Comparison of ENCODE assay signal across 2 cellular contexts in the genomic region with DNA sequence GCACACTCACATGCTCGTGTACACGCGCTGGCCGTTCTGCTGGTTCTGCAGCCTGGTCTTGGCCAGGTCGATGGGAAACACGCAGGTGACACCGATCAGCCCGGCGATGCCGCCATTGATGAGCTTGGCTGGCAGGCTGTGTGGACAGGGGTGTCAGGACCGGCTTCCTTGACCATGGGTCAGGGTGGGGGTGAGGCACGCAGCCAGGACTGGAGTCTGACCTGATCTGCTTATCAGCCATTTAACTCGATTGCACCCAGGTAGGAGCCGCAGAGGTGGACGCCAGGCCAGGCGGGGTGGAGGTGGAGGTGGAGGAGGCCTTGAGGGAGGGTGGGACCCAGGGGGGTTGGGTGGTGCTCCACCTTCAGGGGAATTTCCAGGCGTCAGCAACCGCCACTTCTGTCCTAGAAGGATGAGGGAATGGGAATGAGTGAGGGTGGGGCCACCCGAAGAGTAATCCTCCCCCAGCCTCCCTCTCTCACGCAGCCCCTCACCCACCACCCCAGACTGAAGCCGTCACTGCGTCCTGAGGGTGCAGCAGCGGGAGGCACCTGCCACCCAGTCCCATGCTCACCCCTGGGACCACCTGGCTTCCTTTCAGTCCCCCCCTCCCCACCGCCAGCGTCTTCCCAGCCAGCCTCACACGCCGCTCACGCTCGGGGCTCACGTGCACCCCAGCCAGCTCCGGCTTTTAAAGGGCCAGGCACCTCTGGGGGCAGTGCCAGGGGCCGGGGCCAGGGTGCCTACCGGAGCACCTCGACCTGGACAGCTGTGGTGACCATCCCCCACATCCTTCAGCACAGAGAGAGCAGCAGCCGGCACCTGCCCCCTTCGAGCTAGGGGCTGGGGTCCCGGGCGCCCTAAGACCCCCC.
TF ChIP-seq lines count a peak whose summit lies in the region.

No MANE protein-coding gene starts in this region.

TF ChIP-seq in HCT116, 20 proteins besides CTCF, POLR2A, EP300 and RAD21:
- TF ChIP-seq ZFX (IDR thresholded peaks at IDR 0.05) = no peak
- TF ChIP-seq CBX3 (IDR thresholded peaks at IDR 0.05; ENCODE audit: low read depth) = no peak
- TF ChIP-seq POLR2AphosphoS5 (IDR thresholded peaks at IDR 0.05; ENCODE audit: low read depth, low read length) = 0 out of 2 replicates have a peak, but pooled peaks have one; percentile 23
- TF ChIP-seq CEBPB (IDR thresholded peaks at IDR 0.05; ENCODE audit: low read depth) = no peak

TF ChIP-seq in HepG2, 621 proteins besides CTCF, POLR2A, EP300 and RAD21:
- TF ChIP-seq HNRNPLL (IDR thresholded peaks at IDR 0.05; ENCODE audit: low read depth, low read length, poor library complexity, severe bottlenecking) = peak; percentile 11
- TF ChIP-seq, protein P1, sequence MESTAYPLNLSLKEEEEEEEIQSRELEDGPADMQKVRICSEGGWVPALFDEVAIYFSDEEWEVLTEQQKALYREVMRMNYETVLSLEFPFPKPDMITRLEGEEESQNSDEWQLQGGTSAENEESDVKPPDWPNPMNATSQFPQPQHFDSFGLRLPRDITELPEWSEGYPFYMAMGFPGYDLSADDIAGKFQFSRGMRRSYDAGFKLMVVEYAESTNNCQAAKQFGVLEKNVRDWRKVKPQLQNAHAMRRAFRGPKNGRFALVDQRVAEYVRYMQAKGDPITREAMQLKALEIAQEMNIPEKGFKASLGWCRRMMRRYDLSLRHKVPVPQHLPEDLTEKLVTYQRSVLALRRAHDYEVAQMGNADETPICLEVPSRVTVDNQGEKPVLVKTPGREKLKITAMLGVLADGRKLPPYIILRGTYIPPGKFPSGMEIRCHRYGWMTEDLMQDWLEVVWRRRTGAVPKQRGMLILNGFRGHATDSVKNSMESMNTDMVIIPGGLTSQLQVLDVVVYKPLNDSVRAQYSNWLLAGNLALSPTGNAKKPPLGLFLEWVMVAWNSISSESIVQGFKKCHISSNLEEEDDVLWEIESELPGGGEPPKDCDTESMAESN (CRISPR knock-in tag; conservative IDR thresholded peaks at IDR 0.05) = no peak
- TF ChIP-seq ZNF674 (CRISPR knock-in tag; IDR thresholded peaks at IDR 0.05; ENCODE audit: low read depth) = no peak
- TF ChIP-seq NRL (CRISPR knock-in tag; IDR thresholded peaks at IDR 0.05; ENCODE audit: borderline replicate concordance) = no peak
- TF ChIP-seq, protein P2, sequence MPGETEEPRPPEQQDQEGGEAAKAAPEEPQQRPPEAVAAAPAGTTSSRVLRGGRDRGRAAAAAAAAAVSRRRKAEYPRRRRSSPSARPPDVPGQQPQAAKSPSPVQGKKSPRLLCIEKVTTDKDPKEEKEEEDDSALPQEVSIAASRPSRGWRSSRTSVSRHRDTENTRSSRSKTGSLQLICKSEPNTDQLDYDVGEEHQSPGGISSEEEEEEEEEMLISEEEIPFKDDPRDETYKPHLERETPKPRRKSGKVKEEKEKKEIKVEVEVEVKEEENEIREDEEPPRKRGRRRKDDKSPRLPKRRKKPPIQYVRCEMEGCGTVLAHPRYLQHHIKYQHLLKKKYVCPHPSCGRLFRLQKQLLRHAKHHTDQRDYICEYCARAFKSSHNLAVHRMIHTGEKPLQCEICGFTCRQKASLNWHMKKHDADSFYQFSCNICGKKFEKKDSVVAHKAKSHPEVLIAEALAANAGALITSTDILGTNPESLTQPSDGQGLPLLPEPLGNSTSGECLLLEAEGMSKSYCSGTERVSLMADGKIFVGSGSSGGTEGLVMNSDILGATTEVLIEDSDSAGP (CRISPR knock-in tag; IDR thresholded peaks at IDR 0.05; ENCODE audit: borderline replicate concordance) = peak; percentile 92
- 0 out of 2 replicates have a peak, but pooled peaks have one; percentile 11 for TF ChIP-seq ZBTB33 (CRISPR knock-in tag; IDR thresholded peaks at IDR 0.05)
- TF ChIP-seq BHLHE40 (IDR thresholded peaks at IDR 0.05; ENCODE audit: low read length) = peak; percentile 50; the same call in 1 of the 2 replicates
